Comparison of ENCODE assay signal across 8 cellular contexts in genomic region chr10:95183132-95183450, GRCh38. TPM values are rescaled to one million over a fixed set of nuclear protein-coding genes. Genes with fewer than 3 reads are reported as not detected.
DNase-seq lines count a peak whose midpoint lies in the region; ATAC-seq and TF ChIP-seq lines count a peak whose summit lies in the region.

No MANE protein-coding gene starts in this region.

- no peaks in the 10 kb centered on the region for H3K9me3 Mint-ChIP-seq in activated T-cell treated with anti-CD3 and anti-CD28 coated beads, Interleukin-2, amount 50 U/mL, for 24 hours

- H3K36me3 Mint-ChIP-seq in activated T-cell treated with anti-CD3 and anti-CD28 coated beads, Interleukin-2, amount 50 U/mL, for 24 hours (ENCODE audit: low read depth) = no peaks in the 10 kb centered on the region

- peaks cover 45% of the 10 kb centered on the region for H3K27me3 Mint-ChIP-seq in activated T-cell treated with anti-CD3 and anti-CD28 coated beads, Interleukin-2, amount 50 U/mL, for 24 hours

- H3K9me3 ChIP-seq in skeletal muscle tissue (ENCODE audit: control insufficient read depth in 3 of 3, low read length in 3 of 3) = no peaks in the 10 kb centered on the region

- H3K4me3 ChIP-seq in fibroblast of mammary gland (ENCODE audit: control insufficient read depth, low read depth, low read length) = peak overlapping the region; percentile 68
- peak overlapping the region; percentile 71 to 74 (median 72) for H3K4me3 ChIP-seq in skeletal muscle tissue (ENCODE audit: low read length in 3 of 3)

- no peaks in the 10 kb centered on the region for H3K36me3 ChIP-seq in skeletal muscle tissue (ENCODE audit: control insufficient read depth in 3 of 3, insufficient read depth in 3 of 3, low read length in 3 of 3)

- no peak for DNase-seq in activated T-cell treated with anti-CD3 and anti-CD28 coated beads, Interleukin-2, amount 50 U/mL, for 24 hours
- DNase-seq in activated T-cell treated with anti-CD3 and anti-CD28 coated beads, Interleukin-2, amount 50 U/mL, for 48 hours = no peak
- DNase-seq in RKO (ENCODE audit: low spot score) (peak; percentile 44), fibroblast of mammary gland (ENCODE audit: low read depth) (peak; percentile 16), medulla oblongata (ENCODE audit: extremely low spot score) (no peak)
- DNase-seq in stimulated activated CD4-positive, alpha-beta T cell treated with anti-CD3 and anti-CD28 coated beads, Interleukin-1b, Interleukin-23, amount 100 ng/mL, for 48 hours = no peak

- no peak overlapping the region for H3K27ac ChIP-seq in skeletal muscle tissue (ENCODE audit: low read depth, low read length)

- H3K9ac ChIP-seq in skeletal muscle tissue (ENCODE audit: low read depth in 1 of 3, low read length in 3 of 3) = peak overlapping the region; percentile 58 to 87 (median 70)

- peak overlapping the region; percentile 68 for H3K4me3 Mint-ChIP-seq in activated T-cell treated with anti-CD3 and anti-CD28 coated beads, Interleukin-2, amount 50 U/mL, for 24 hours

- ATAC-seq in HG02970 (IDR thresholded peaks at IDR 0.05; ENCODE audit: low FRiP score, unreplicated experiment) = no peak

- H3K27me3 ChIP-seq in skeletal muscle tissue (ENCODE audit: control insufficient read depth in 3 of 3, insufficient read depth in 3 of 3, low read length in 3 of 3) = no peaks in the 10 kb centered on the region

- H3K4me1 Mint-ChIP-seq in activated T-cell treated with anti-CD3 and anti-CD28 coated beads, Interleukin-2, amount 50 U/mL, for 24 hours (ENCODE audit: low read depth) = peaks cover 7% of the 10 kb centered on the region

- no peak for TF ChIP-seq CTCF in fibroblast of mammary gland (conservative IDR thresholded peaks at IDR 0.05; ENCODE audit: control insufficient read depth, insufficient read depth, low read depth, low read length)

- peaks cover 0 to 3% (median 3%) of the 10 kb centered on the region in 3 donors for H3K4me1 ChIP-seq in skeletal muscle tissue (ENCODE audit: control insufficient read depth in 3 of 3, insufficient read depth in 3 of 3, low read length in 3 of 3)

- peak overlapping the region; percentile 18 for H3K27ac Mint-ChIP-seq in activated T-cell treated with anti-CD3 and anti-CD28 coated beads, Interleukin-2, amount 50 U/mL, for 24 hours

RNA-seq across cellular contexts. Expression of gene ACSM6, which starts 10.9 kb away (rescaled TPM):
- total RNA-seq in skeletal muscle tissue = not detected

Comparison
In these comparisons a context has a peak if more than half of its experiments do, and no peak if none do; other contexts are left out.
1. DNase-seq: peak in RKO (single experiment) and fibroblast of mammary gland (single experiment); none in activated T-cell treated with anti-CD3 and anti-CD28 coated beads, Interleukin-2, amount 50 U/mL, for 24 hours (single experiment), activated T-cell treated with anti-CD3 and anti-CD28 coated beads, Interleukin-2, amount 50 U/mL, for 48 hours (0 of 2), medulla oblongata (single experiment) and stimulated activated CD4-positive, alpha-beta T cell treated with anti-CD3 and anti-CD28 coated beads, Interleukin-1b, Interleukin-23, amount 100 ng/mL, for 48 hours (single experiment).